19 cellular contexts compared by ENCODE assay signal in genomic region chr4:153247116-153247490, GRCh38. TPM values are rescaled to one million over a fixed set of nuclear protein-coding genes. Genes with fewer than 3 reads are reported as not detected.
DNase-seq lines count a peak whose midpoint lies in the region; ATAC-seq and TF ChIP-seq lines count a peak whose summit lies in the region.
"Had no signal": no experiment of that assay in that cellular context is flagged by ENCODE, and none has a peak within 500 bp of the region (broad histone marks: within the 10 kb centered on the region; RNA-seq: fewer than 3 reads in every experiment).

No MANE protein-coding gene starts in this region.

- intact Hi-C loops in activated CD8-positive, alpha-beta T cell treated with anti-CD3 and anti-CD28 coated beads for 36 hours (cut with micrococcal nuclease), result no loop called here
- intact Hi-C loops in testis (cut with DNase I; ENCODE audit: low total_unique reads), result no loop called here

- TF ChIP-seq CTCF in activated CD8-positive, alpha-beta T cell treated with anti-CD3 and anti-CD28 coated beads for 36 hours (IDR thresholded peaks at IDR 0.05), result no peak
- TF ChIP-seq CTCF in endodermal cell (conservative IDR thresholded peaks at IDR 0.05) (no peak), nephron (IDR thresholded peaks at IDR 0.05; ENCODE audit: unreplicated experiment in 3 of 3) (no peak), testis (IDR thresholded peaks at IDR 0.05) (no peak)

- TF ChIP-seq POLR2A in testis (IDR thresholded peaks at IDR 0.05), result no peak

- H3K27me3 ChIP-seq in endodermal cell (ENCODE audit: control insufficient read depth, insufficient read depth, low read length, poor library complexity, severe bottlenecking), result no peaks in the 10 kb centered on the region
- H3K27me3 ChIP-seq in testis, result no peaks in the 10 kb centered on the region
- H3K27me3 ChIP-seq: BLaER1 treated with 17β-estradiol and CSF1 and Interleukin-3, amounts not matched to agents 10 nM and 100 nM had no signal

- H3K4me3 ChIP-seq in endodermal cell (ENCODE audit: low read length) (no peak overlapping the region), testis (no peak overlapping the region)
- H3K4me3 ChIP-seq: BLaER1 treated with 17β-estradiol and CSF1 and Interleukin-3, amounts not matched to agents 10 nM and 100 nM; GM23338 had no signal

- H3K4me3 Mint-ChIP-seq in activated CD8-positive, alpha-beta T cell treated with anti-CD3 and anti-CD28 coated beads, Interleukin-2, amount 10 ng/mL, durations not matched to agents 7 days and 5 days, result no peak overlapping the region
- no peak overlapping the region for H3K4me3 Mint-ChIP-seq in activated CD8-positive, alpha-beta T cell treated with anti-CD3 and anti-CD28 coated beads for 36 hours
- H3K4me3 Mint-ChIP-seq in endodermal cell (no peak overlapping the region), nephron (peak overlapping the region; percentile 23 to 40 (median 39))
- H3K4me3 Mint-ChIP-seq: CD8-positive, alpha-beta T cell; GM23338 had no signal

- no peaks in the 10 kb centered on the region for H3K9me3 Mint-ChIP-seq in activated CD8-positive, alpha-beta T cell treated with anti-CD3 and anti-CD28 coated beads, Interleukin-2, amount 10 ng/mL, durations not matched to agents 7 days and 5 days (ENCODE audit: insufficient read depth)
- no peaks in the 10 kb centered on the region for H3K9me3 Mint-ChIP-seq in activated CD8-positive, alpha-beta T cell treated with anti-CD3 and anti-CD28 coated beads for 36 hours
- no peaks in the 10 kb centered on the region for H3K9me3 Mint-ChIP-seq in endodermal cell
- no peaks in the 10 kb centered on the region for H3K9me3 Mint-ChIP-seq in nephron
- H3K9me3 Mint-ChIP-seq: CD8-positive, alpha-beta T cell; GM23338; IgD-negative memory B cell had no signal

- no peaks in the 10 kb centered on the region for H3K36me3 Mint-ChIP-seq in activated CD8-positive, alpha-beta T cell treated with anti-CD3 and anti-CD28 coated beads, Interleukin-2, amount 10 ng/mL, durations not matched to agents 7 days and 5 days (ENCODE audit: low read depth)
- no peaks in the 10 kb centered on the region for H3K36me3 Mint-ChIP-seq in activated CD8-positive, alpha-beta T cell treated with anti-CD3 and anti-CD28 coated beads for 36 hours (ENCODE audit: low read depth)
- peaks cover 12% of the 10 kb centered on the region for H3K36me3 Mint-ChIP-seq in endodermal cell (ENCODE audit: low read depth)
- peaks cover 17% of the 10 kb centered on the region for H3K36me3 Mint-ChIP-seq in nephron (ENCODE audit: low read depth)
- H3K36me3 Mint-ChIP-seq: CD8-positive, alpha-beta T cell; IgD-negative memory B cell had no signal

- H3K27me3 Mint-ChIP-seq in activated CD8-positive, alpha-beta T cell treated with anti-CD3 and anti-CD28 coated beads, Interleukin-2, amount 10 ng/mL, durations not matched to agents 7 days and 5 days (ENCODE audit: low read depth), result peaks cover 7% of the 10 kb centered on the region
- no peaks in the 10 kb centered on the region for H3K27me3 Mint-ChIP-seq in activated CD8-positive, alpha-beta T cell treated with anti-CD3 and anti-CD28 coated beads for 36 hours
- no peaks in the 10 kb centered on the region for H3K27me3 Mint-ChIP-seq in endodermal cell (ENCODE audit: insufficient read depth)
- peaks cover 4% of the 10 kb centered on the region for H3K27me3 Mint-ChIP-seq in nephron (ENCODE audit: low read depth)
- H3K27me3 Mint-ChIP-seq: IgD-negative memory B cell had no signal

- peaks cover 14% of the 10 kb centered on the region for H3K4me1 Mint-ChIP-seq in activated CD8-positive, alpha-beta T cell treated with anti-CD3 and anti-CD28 coated beads, Interleukin-2, amount 10 ng/mL, durations not matched to agents 7 days and 5 days (ENCODE audit: low read depth)
- H3K4me1 Mint-ChIP-seq in activated CD8-positive, alpha-beta T cell treated with anti-CD3 and anti-CD28 coated beads for 36 hours (ENCODE audit: low read depth), result peaks cover 15% of the 10 kb centered on the region
- H3K4me1 Mint-ChIP-seq in endodermal cell (peaks cover 41% of the 10 kb centered on the region), nephron (peaks cover 37% of the 10 kb centered on the region)

- H3K9ac ChIP-seq in endodermal cell (ENCODE audit: extremely low read depth, low read length, poor library complexity, severe bottlenecking), result no peak overlapping the region
- H3K9ac ChIP-seq: BLaER1 treated with 17β-estradiol and CSF1 and Interleukin-3, amounts not matched to agents 10 nM and 100 nM had no signal

- POLR2A ChIA-PET in activated CD8-positive, alpha-beta T cell treated with anti-CD3 and anti-CD28 coated beads, Interleukin-2, amount 10 ng/mL, durations not matched to agents 7 days and 5 days (lab: Charles Lee), result no interaction called here
- POLR2A ChIA-PET in activated CD8-positive, alpha-beta T cell treated with anti-CD3 and anti-CD28 coated beads for 36 hours (lab: Charles Lee), result no interaction called here

- peak; percentile 17 for DNase-seq in activated CD8-positive, alpha-beta T cell treated with anti-CD3 and anti-CD28 coated beads, Interleukin-2, amount 10 ng/mL, durations not matched to agents 7 days and 5 days
- DNase-seq in activated CD8-positive, alpha-beta T cell treated with anti-CD3 and anti-CD28 coated beads for 36 hours, result no peak
- DNase-seq in endodermal cell, result peak; percentile 64
- peak; percentile 43 for DNase-seq in testis
- no peak for DNase-seq in activated CD4-positive, alpha-beta T cell treated with anti-CD3 and anti-CD28 coated beads for 48 hours
- DNase-seq in HuH-7 (ENCODE audit: low spot score), result no peak
- no peak for DNase-seq in NCI-H510A (lab: John Stamatoyannopoulos, UW)
- DNase-seq: CD8-positive, alpha-beta T cell; DND-41; NCI-H1105 treated with DMSO at 0.1 percent for 48 hours; NCI-H524 treated with DMSO at 0.1 percent for 48 hours; OCI-M1; Right ventricle myocardium superior had no signal

- H3K27ac ChIP-seq in endodermal cell (ENCODE audit: low read depth, low read length) (no peak overlapping the region), testis (no peak overlapping the region)
- H3K27ac ChIP-seq: 22Rv1; BLaER1 treated with 17β-estradiol and CSF1 and Interleukin-3, amounts not matched to agents 10 nM and 100 nM had no signal

- H3K9me3 ChIP-seq in endodermal cell (ENCODE audit: control insufficient read depth, low read length) (no peaks in the 10 kb centered on the region), testis (no peaks in the 10 kb centered on the region)
- H3K9me3 ChIP-seq: BLaER1 treated with 17β-estradiol and CSF1 and Interleukin-3, amounts not matched to agents 10 nM and 100 nM had no signal

- CTCF ChIA-PET in activated CD8-positive, alpha-beta T cell treated with anti-CD3 and anti-CD28 coated beads, Interleukin-2, amount 10 ng/mL, durations not matched to agents 7 days and 5 days (lab: Charles Lee), result interaction anchor here (1.4 kb wide), 1 partner anchor 396 kb away, joined by 3 read pairs; no protein-coding TSS in a partner anchor
- CTCF ChIA-PET in activated CD8-positive, alpha-beta T cell treated with anti-CD3 and anti-CD28 coated beads for 36 hours (lab: Charles Lee), result interaction anchor here (0.7 to 3.0 kb wide), 3 partner anchors 120 to 592 kb away, joined by 3 to 8 read pairs (median 4); no protein-coding TSS in a partner anchor

- no peak for ATAC-seq in activated CD8-positive, alpha-beta T cell treated with anti-CD3 and anti-CD28 coated beads, Interleukin-2, amount 10 ng/mL, durations not matched to agents 7 days and 5 days
- ATAC-seq in activated CD8-positive, alpha-beta T cell treated with anti-CD3 and anti-CD28 coated beads for 36 hours, result no peak
- ATAC-seq: CD8-positive, alpha-beta T cell; GM23338; HCT116 had no signal

- 92 to 100% methylated on average over 6 of the region's 6 CpGs for WGBS in endodermal cell (ENCODE audit: insufficient coverage in 1 of 2, insufficient read length in 1 of 2), 2 experiments
- WGBS in testis, 2 donors, result 74 to 80% methylated on average over 5 to 6 of the region's 6 CpGs

- no peak overlapping the region for H3K27ac Mint-ChIP-seq in activated CD8-positive, alpha-beta T cell treated with anti-CD3 and anti-CD28 coated beads, Interleukin-2, amount 10 ng/mL, durations not matched to agents 7 days and 5 days
- H3K27ac Mint-ChIP-seq in activated CD8-positive, alpha-beta T cell treated with anti-CD3 and anti-CD28 coated beads for 36 hours, result no peak overlapping the region
- no peak overlapping the region for H3K27ac Mint-ChIP-seq in endodermal cell
- peak overlapping the region in 1 of 3 experiments; percentile 72 for H3K27ac Mint-ChIP-seq in nephron
- H3K27ac Mint-ChIP-seq: CD8-positive, alpha-beta T cell; GM23338; IgD-negative memory B cell had no signal

- H3K36me3 ChIP-seq in endodermal cell (ENCODE audit: control insufficient read depth, insufficient read depth, low read length), result peaks cover 21% of the 10 kb centered on the region
- no peaks in the 10 kb centered on the region for H3K36me3 ChIP-seq in testis (ENCODE audit: low read depth, missing control alignments)
- H3K36me3 ChIP-seq: BLaER1 treated with 17β-estradiol and CSF1 and Interleukin-3, amounts not matched to agents 10 nM and 100 nM had no signal

- H3K4me1 ChIP-seq in endodermal cell (ENCODE audit: control insufficient read depth, insufficient read depth, low read length), result peaks cover 25% of the 10 kb centered on the region
- peaks cover 16% of the 10 kb centered on the region for H3K4me1 ChIP-seq in testis

RNA-seq across cellular contexts. Expression of gene TRIM2, which starts 42.9 kb away (rescaled TPM):
- under 1 TPM; 0.13 to 0.18 TPM for total RNA-seq in activated CD8-positive, alpha-beta T cell treated with anti-CD3 and anti-CD28 coated beads, Interleukin-2, amount 10 ng/mL, durations not matched to agents 7 days and 5 days
- total RNA-seq in activated CD8-positive, alpha-beta T cell treated with anti-CD3 and anti-CD28 coated beads for 36 hours, result 1 to 10 TPM in 1 of 2 experiments, under 1 TPM in 1; 0.63 to 1.4 TPM
- total RNA-seq in endodermal cell (10 to 100 TPM; 31.8 to 56.1 TPM), testis (10 to 100 TPM; 10.7 to 12.8 TPM)
- 83.8 TPM for polyA plus RNA-seq in endodermal cell (2013, experiment 1 of 2)
- polyA plus RNA-seq in endodermal cell (2013, experiment 2 of 2), result 72.7 TPM
- 6.1 TPM for polyA plus RNA-seq in testis (ENCODE audit: insufficient read depth, low read depth, low replicate concordance)

Comparison
In these comparisons a context has a peak if more than half of its experiments do, and no peak if none do; other contexts are left out.
1. DNase-seq: peak in activated CD8-positive, alpha-beta T cell treated with anti-CD3 and anti-CD28 coated beads, Interleukin-2, amount 10 ng/mL, durations not matched to agents 7 days and 5 days (single experiment), endodermal cell (single experiment) and testis (single experiment); none in activated CD8-positive, alpha-beta T cell treated with anti-CD3 and anti-CD28 coated beads for 36 hours (single experiment), activated CD4-positive, alpha-beta T cell treated with anti-CD3 and anti-CD28 coated beads for 48 hours (single experiment), HuH-7 (single experiment) and NCI-H510A (single experiment).
2. H3K4me3 Mint-ChIP-seq: peak in nephron (3 of 3); none in activated CD8-positive, alpha-beta T cell treated with anti-CD3 and anti-CD28 coated beads, Interleukin-2, amount 10 ng/mL, durations not matched to agents 7 days and 5 days (single experiment), activated CD8-positive, alpha-beta T cell treated with anti-CD3 and anti-CD28 coated beads for 36 hours (single experiment) and endodermal cell (single experiment).
3. RNA of gene TRIM2, which starts 42.9 kb away (total RNA-seq): 31.8 to 56.1 TPM in endodermal cell and 10.7 to 12.8 TPM in testis; 0.63 to 1.4 TPM in activated CD8-positive, alpha-beta T cell treated with anti-CD3 and anti-CD28 coated beads for 36 hours and 0.13 to 0.18 TPM in activated CD8-positive, alpha-beta T cell treated with anti-CD3 and anti-CD28 coated beads, Interleukin-2, amount 10 ng/mL, durations not matched to agents 7 days and 5 days; every median in the first group is over 4 times any median in the second.